10 cellular contexts compared by ENCODE assay signal in the genomic region with DNA sequence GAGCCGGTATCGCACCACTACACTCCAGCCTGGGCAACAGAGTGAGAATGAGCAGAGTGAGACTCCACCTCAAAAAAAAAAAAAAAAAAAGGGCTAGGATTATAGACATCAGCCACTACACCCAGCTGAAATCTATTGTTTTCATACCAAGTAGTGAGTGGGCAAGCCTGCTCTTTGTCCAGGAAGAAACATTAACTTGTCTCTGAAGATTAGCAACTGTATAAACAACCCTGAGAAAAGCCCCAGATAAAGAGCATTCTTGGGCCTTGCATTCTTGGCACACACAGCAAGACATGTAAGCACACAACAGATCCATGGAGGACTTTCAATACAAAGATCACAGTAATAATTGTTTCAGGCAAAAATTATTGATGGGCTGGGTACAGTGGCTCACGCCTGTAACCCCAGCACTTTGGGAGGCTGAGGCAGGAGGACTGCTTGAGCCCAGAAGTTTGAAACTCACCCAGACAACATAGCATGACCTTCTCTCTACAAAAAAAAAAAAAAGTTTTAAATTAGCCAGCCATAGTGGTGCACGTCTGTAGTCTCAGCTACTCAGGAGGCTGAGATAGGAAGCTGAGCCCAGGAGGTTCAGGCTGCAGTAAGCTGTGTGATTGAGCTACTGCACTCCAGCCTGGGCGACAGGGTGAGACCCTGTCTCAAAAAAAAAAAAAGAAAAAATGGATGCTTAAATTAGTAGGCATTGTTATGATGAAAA. TPM values are rescaled to one million over a fixed set of nuclear protein-coding genes. Genes with fewer than 3 reads are reported as not detected.
DNase-seq lines count a peak whose midpoint lies in the region; ATAC-seq and TF ChIP-seq lines count a peak whose summit lies in the region.
"Had no signal": no experiment of that assay in that cellular context is flagged by ENCODE, and none has a peak within 500 bp of the region (broad histone marks: within the 10 kb centered on the region; RNA-seq: fewer than 3 reads in every experiment).

No MANE protein-coding gene starts in this region.

- H3K4me3 ChIP-seq in foreskin fibroblast (ENCODE audit: low read depth in 1 of 2, low read length in 2 of 2) = no peak overlapping the region
- H3K4me3 ChIP-seq in retinal pigment epithelial cell (ENCODE audit: low read length) = no peak overlapping the region

- H3K9me3 Mint-ChIP-seq in activated T-helper 17 cell treated with anti-CD3 and anti-CD28 coated beads, Interleukin-2, amount 50 U/mL, for 72 hours = no peaks in the 10 kb centered on the region

- no peak for ATAC-seq in activated T-helper 17 cell treated with anti-CD3 and anti-CD28 coated beads, Interleukin-2, amount 50 U/mL, for 72 hours (replicated peaks)
- ATAC-seq in GM18867 (IDR thresholded peaks at IDR 0.05; ENCODE audit: unreplicated experiment) = no peak
- no peak for ATAC-seq in HG02852 (IDR thresholded peaks at IDR 0.05; ENCODE audit: unreplicated experiment)
- ATAC-seq: activated CD4-positive, alpha-beta T cell treated with anti-CD3 and anti-CD28 coated beads for 36 hours had no signal

- TF ChIP-seq CTCF in foreskin fibroblast (IDR thresholded peaks at IDR 0.05; ENCODE audit: low read depth, low read length) = no peak
- no peak for TF ChIP-seq CTCF in retinal pigment epithelial cell (conservative IDR thresholded peaks at IDR 0.05; ENCODE audit: low read depth, low read length)

- H3K27ac Mint-ChIP-seq in activated T-helper 17 cell treated with anti-CD3 and anti-CD28 coated beads, Interleukin-2, amount 50 U/mL, for 72 hours = peak overlapping the region; percentile 61
- H3K27ac Mint-ChIP-seq: activated CD4-positive, alpha-beta T cell treated with anti-CD3 and anti-CD28 coated beads for 36 hours had no signal

- peaks cover 7% of the 10 kb centered on the region for H3K4me1 Mint-ChIP-seq in activated T-helper 17 cell treated with anti-CD3 and anti-CD28 coated beads, Interleukin-2, amount 50 U/mL, for 72 hours

- H3K4me3 Mint-ChIP-seq in activated T-helper 17 cell treated with anti-CD3 and anti-CD28 coated beads, Interleukin-2, amount 50 U/mL, for 72 hours = no peak overlapping the region
- H3K4me3 Mint-ChIP-seq: activated CD4-positive, alpha-beta T cell treated with anti-CD3 and anti-CD28 coated beads for 36 hours had no signal

- no peaks in the 10 kb centered on the region for H3K27me3 Mint-ChIP-seq in activated T-helper 17 cell treated with anti-CD3 and anti-CD28 coated beads, Interleukin-2, amount 50 U/mL, for 72 hours
- H3K27me3 Mint-ChIP-seq: activated CD4-positive, alpha-beta T cell treated with anti-CD3 and anti-CD28 coated beads for 36 hours had no signal

- H3K36me3 Mint-ChIP-seq in activated T-helper 17 cell treated with anti-CD3 and anti-CD28 coated beads, Interleukin-2, amount 50 U/mL, for 72 hours (ENCODE audit: low read depth) = peaks cover 24% of the 10 kb centered on the region

- DNase-seq in EL = peak; percentile 63
- DNase-seq in foreskin fibroblast = peak; percentile 78 to 88
- peak; percentile 89 for DNase-seq in retinal pigment epithelial cell (ENCODE audit: low read depth)
- DNase-seq in NCI-H69 (lab: John Stamatoyannopoulos, UW) = no peak
- no peak for DNase-seq in activated CD4-positive, alpha-beta T cell treated with anti-CD3 and anti-CD28 coated beads for 4 hours
- DNase-seq: activated CD4-positive, alpha-beta T cell treated with anti-CD3 and anti-CD28 coated beads for 36 hours; effector CD4-positive, alpha-beta T cell had no signal

RNA-seq across cellular contexts. Expression of a gene that starts 4.4 kb away (rescaled TPM):
- 10 to 100 TPM in 1 of 2 donors, 1 to 10 TPM in 1; 8.3 to 25.4 TPM for total RNA-seq in activated T-helper 17 cell treated with anti-CD3 and anti-CD28 coated beads, Interleukin-2, amount 50 U/mL, for 72 hours

RNA-seq across cellular contexts. Expression of a gene that starts 4.7 kb away (rescaled TPM):
- total RNA-seq in activated T-helper 17 cell treated with anti-CD3 and anti-CD28 coated beads, Interleukin-2, amount 50 U/mL, for 72 hours = 100 to 1,000 TPM; 108 to 232 TPM

RNA-seq across cellular contexts. Expression of a gene that starts 17.2 kb away (rescaled TPM):
- 10 to 100 TPM; 88.2 to 89.6 TPM for total RNA-seq in activated T-helper 17 cell treated with anti-CD3 and anti-CD28 coated beads, Interleukin-2, amount 50 U/mL, for 72 hours

RNA-seq across cellular contexts. Expression of a gene that starts 45.9 kb away (rescaled TPM):
- 1 to 10 TPM; 3.0 to 6.0 TPM for total RNA-seq in activated T-helper 17 cell treated with anti-CD3 and anti-CD28 coated beads, Interleukin-2, amount 50 U/mL, for 72 hours

RNA-seq across cellular contexts. Expression of a gene that starts 59.4 kb away (rescaled TPM):
- 100 to 1,000 TPM; 498 to 792 TPM for total RNA-seq in activated T-helper 17 cell treated with anti-CD3 and anti-CD28 coated beads, Interleukin-2, amount 50 U/mL, for 72 hours

Comparison
In these comparisons a context has a peak if more than half of its experiments do, and no peak if none do; other contexts are left out.
1. DNase-seq: peak in EL (single experiment), foreskin fibroblast (2 of 2) and retinal pigment epithelial cell (single experiment); none in NCI-H69 (single experiment) and activated CD4-positive, alpha-beta T cell treated with anti-CD3 and anti-CD28 coated beads for 4 hours (0 of 2).